ENCODE assay signal across 20 cellular contexts in genomic region chr1:236997882-236998281, GRCh38. TPM values are rescaled to one million over a fixed set of nuclear protein-coding genes. Genes with fewer than 3 reads are reported as not detected.
DNase-seq lines count a peak whose midpoint lies in the region; ATAC-seq and TF ChIP-seq lines count a peak whose summit lies in the region.
"Had no signal": no experiment of that assay in that cellular context is flagged by ENCODE, and none has a peak within 500 bp of the region (broad histone marks: within the 10 kb centered on the region; RNA-seq: fewer than 3 reads in every experiment).

No MANE protein-coding gene starts in this region.

- no peaks in the 10 kb centered on the region for H3K27me3 ChIP-seq in esophagus muscularis mucosa
- no peaks in the 10 kb centered on the region for H3K27me3 ChIP-seq in lung (ENCODE audit: control insufficient read depth, insufficient read depth)
- H3K27me3 ChIP-seq in hepatocyte = no peaks in the 10 kb centered on the region
- H3K27me3 ChIP-seq: esophagus squamous epithelium had no signal

- peak; percentile 3 to 20 (median 8) for TF ChIP-seq CTCF in esophagus muscularis mucosa (IDR thresholded peaks at IDR 0.05)
- no peak for TF ChIP-seq CTCF in lung (IDR thresholded peaks at IDR 0.05; ENCODE audit: control extremely low read depth, extremely low read depth)
- no peak for TF ChIP-seq CTCF in coronary artery (IDR thresholded peaks at IDR 0.05)
- no peak for TF ChIP-seq CTCF in hepatocyte (IDR thresholded peaks at IDR 0.05; ENCODE audit: poor library complexity)

- H3K9me3 ChIP-seq in esophagus muscularis mucosa (no peaks in the 10 kb centered on the region), lung (ENCODE audit: control insufficient read depth in 2 of 2, insufficient read depth in 1 of 2, low read length in 1 of 2) (peaks cover 0 to 4% of the 10 kb centered on the region in 2 donors), hepatocyte (ENCODE audit: low read depth) (no peaks in the 10 kb centered on the region)
- H3K9me3 ChIP-seq: esophagus squamous epithelium had no signal

- DNase-seq in DMS53 treated with DMSO at 0.1 percent for 48 hours (lab: John Stamatoyannopoulos, UW; ENCODE audit: unreplicated experiment) = peak; percentile 90
- peak; percentile 62 for DNase-seq in NCI-H510A (lab: John Stamatoyannopoulos, UW)
- DNase-seq in esophagus muscularis mucosa (ENCODE audit: extremely low spot score) = peak; percentile 91
- peak; percentile 40 for DNase-seq in lung (ENCODE audit: low spot score)
- DNase-seq in coronary artery (ENCODE audit: low spot score) = no peak
- no peak for DNase-seq in mesenteric fat pad (ENCODE audit: low spot score)
- DNase-seq in AG08395 (ENCODE audit: low spot score) = no peak
- DNase-seq in hepatocyte (ENCODE audit: low spot score) = no peak
- DNase-seq: activated CD4-positive, alpha-beta T cell treated with anti-CD3 and anti-CD28 coated beads, Interleukin-2, amount 50 U/mL, for 1 hour; activated naive CD8-positive, alpha-beta T cell treated with anti-CD3 and anti-CD28 coated beads, Interleukin-2, amount 50 U/mL, for 24 hours; activated T-cell treated with anti-CD3 and anti-CD28 coated beads, Interleukin-2, amount 50 U/mL, for 4 hours; COR-L47; esophagus squamous epithelium; GM23248; MV-4-11; SIG-M5; stimulated activated naive CD8-positive, alpha-beta T cell treated with anti-CD3 and anti-CD28 coated beads, Interleukin-15, Interleukin-2, amounts not matched to agents 100 U/mL and 50 U/mL, for 24 hours; T-helper 9 cell had no signal

- intact Hi-C loops in esophagus muscularis mucosa (cut with DNase I) = no loop called here

- H3K79me2 ChIP-seq in hepatocyte = no peaks in the 10 kb centered on the region

- peak; percentile 84 for ATAC-seq in lung (ENCODE audit: insufficient read depth, low FRiP score)
- ATAC-seq: activated naive CD8-positive, alpha-beta T cell treated with anti-CD3 and anti-CD28 coated beads, Interleukin-2, amount 50 U/mL, for 24 hours; activated T-cell treated with anti-CD3 and anti-CD28 coated beads, Interleukin-2, amount 50 U/mL, for 4 hours; stimulated activated naive CD8-positive, alpha-beta T cell treated with anti-CD3 and anti-CD28 coated beads, Interleukin-15, Interleukin-2, amounts not matched to agents 100 U/mL and 50 U/mL, for 24 hours had no signal

- no peaks in the 10 kb centered on the region for H4K20me1 ChIP-seq in hepatocyte (ENCODE audit: insufficient read depth, poor library complexity, severe bottlenecking)

- H3K27ac ChIP-seq in esophagus muscularis mucosa (replicated peaks in 1 of 4) (peak overlapping the region; percentile 52 to 70 (median 60)), lung (ENCODE audit: low read depth in 1 of 2, low read length in 1 of 2) (peak overlapping the region in 1 of 2 donors; percentile 94), coronary artery (no peak overlapping the region), hepatocyte (no peak overlapping the region)
- H3K27ac ChIP-seq: esophagus squamous epithelium, GM23248 had no signal

- H3K9me2 ChIP-seq in hepatocyte (replicated peaks; ENCODE audit: insufficient read depth) = no peaks in the 10 kb centered on the region

- H3K4me3 ChIP-seq in esophagus muscularis mucosa = no peak overlapping the region
- H3K4me3 ChIP-seq in lung = no peak overlapping the region
- H3K4me3 ChIP-seq in coronary artery = no peak overlapping the region
- H3K4me3 ChIP-seq in hepatocyte = no peak overlapping the region
- H3K4me3 ChIP-seq: esophagus squamous epithelium, GM23248 had no signal

- H3K36me3 ChIP-seq in esophagus muscularis mucosa = no peaks in the 10 kb centered on the region
- no peaks in the 10 kb centered on the region for H3K36me3 ChIP-seq in lung (ENCODE audit: control insufficient read depth in 2 of 2, insufficient read depth in 2 of 2, low read length in 2 of 2)
- H3K36me3 ChIP-seq in hepatocyte (replicated peaks; ENCODE audit: insufficient read depth, low read depth) = no peaks in the 10 kb centered on the region
- H3K36me3 ChIP-seq: esophagus squamous epithelium had no signal

- no peak overlapping the region for H2AFZ ChIP-seq in hepatocyte
- H2AFZ ChIP-seq: GM23248 had no signal

- H3K4me2 ChIP-seq in hepatocyte = no peak overlapping the region

- peaks cover 0 to 18% (median 9%) of the 10 kb centered on the region in 4 donors for H3K4me1 ChIP-seq in esophagus muscularis mucosa
- H3K4me1 ChIP-seq in lung (ENCODE audit: control insufficient read depth in 2 of 2, insufficient read depth in 2 of 2, low read length in 2 of 2) = no peaks in the 10 kb centered on the region
- H3K4me1 ChIP-seq in hepatocyte (ENCODE audit: insufficient read depth) = no peaks in the 10 kb centered on the region
- H3K4me1 ChIP-seq: esophagus squamous epithelium had no signal

- WGBS in esophagus muscularis mucosa = 68% methylated on average over 12 of the region's 12 CpGs
- 51 to 56% methylated on average over 12 of the region's 12 CpGs for WGBS in lung, 2 donors
- 63% methylated on average over 12 of the region's 12 CpGs for WGBS in hepatocyte (ENCODE audit: low lambda C conversion rate, missing lambda C conversion rate)

- TF ChIP-seq EP300 in esophagus muscularis mucosa (IDR thresholded peaks at IDR 0.05) = no peak

- TF ChIP-seq POLR2A in esophagus muscularis mucosa (IDR thresholded peaks at IDR 0.05; ENCODE audit: low read depth) = no peak

RNA-seq across cellular contexts. Expression of gene MT1HL1, which starts 6.4 kb away (rescaled TPM):
- total RNA-seq in esophagus muscularis mucosa = not detected
- total RNA-seq in lung = not detected
- not detected for polyA plus RNA-seq in lung
- not detected for total RNA-seq in mesenteric fat pad
- total RNA-seq in hepatocyte = not detected in 2 replicates
- not detected in 2 replicates for polyA plus RNA-seq in hepatocyte
- total RNA-seq: activated T-cell treated with anti-CD3 and anti-CD28 coated beads, Interleukin-2, amount 50 U/mL, for 4 hours; esophagus squamous epithelium; GM23248; lung microvascular endothelial cell; neural crest cell had no signal
- polyA plus RNA-seq: GM23248 had no signal

RNA-seq across cellular contexts. Expression of gene RYR2, which starts 44.1 kb away (rescaled TPM):
- total RNA-seq in esophagus muscularis mucosa = 10 to 100 TPM; 29.8 to 56.3 (median 38.9) TPM
- total RNA-seq in lung = 10 to 100 TPM in 1 of 2 donors, 1 to 10 TPM in 1; 2.9 to 11.6 TPM
- polyA plus RNA-seq in lung = 1 to 10 TPM in 1 of 2 donors, under 1 TPM in 1; 0.43 to 1.1 TPM
- 0.45 TPM for total RNA-seq in mesenteric fat pad
- total RNA-seq in hepatocyte = 0.50 and 1.1 TPM in 2 replicates
- polyA plus RNA-seq in hepatocyte = 0.33 and 0.95 TPM in 2 replicates
- total RNA-seq: GM23248 had no signal
- polyA plus RNA-seq: GM23248 had no signal

Comparison
In these comparisons a context has a peak if more than half of its experiments do, and no peak if none do; other contexts are left out.
1. DNase-seq: peak in DMS53 treated with DMSO at 0.1 percent for 48 hours (single experiment), NCI-H510A (single experiment), esophagus muscularis mucosa (single experiment) and lung (single experiment); none in coronary artery (single experiment), mesenteric fat pad (single experiment), AG08395 (single experiment) and hepatocyte (single experiment).
2. H3K27ac ChIP-seq: peak in esophagus muscularis mucosa (4 of 4); none in coronary artery (0 of 2) and hepatocyte (single experiment).
3. CTCF ChIP-seq: peak in esophagus muscularis mucosa (3 of 3); none in lung (single experiment), coronary artery (single experiment) and hepatocyte (single experiment).